In the genomic region with DNA sequence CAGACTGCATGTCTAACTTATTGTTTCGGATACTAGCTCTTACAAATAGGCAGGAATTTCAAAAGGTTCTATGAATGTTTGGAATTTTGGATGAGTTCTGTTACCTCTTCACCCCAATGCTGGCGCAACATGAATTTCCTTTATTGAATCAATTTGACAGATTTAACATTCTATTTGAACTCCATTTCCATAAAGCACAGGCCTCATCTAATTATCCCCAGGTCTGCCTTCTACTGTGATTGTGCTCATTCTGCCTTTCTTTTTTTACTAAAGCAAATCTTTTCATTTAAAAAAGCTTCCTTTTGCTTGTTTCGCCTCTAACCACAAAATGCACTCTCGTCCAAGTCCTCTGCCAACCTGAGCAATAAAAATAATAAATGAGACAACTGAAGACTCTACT, we compare ENCODE assay signal across 33 cellular contexts.
"Had no signal": no experiment of that assay in that cellular context is flagged by ENCODE, and none has a peak within 500 bp of the region (broad histone marks: within the 10 kb centered on the region; RNA-seq: fewer than 3 reads in every experiment).

No MANE protein-coding gene starts in this region.

- H3K9me3 ChIP-seq: adrenal gland had no signal

- H3K36me3 Mint-ChIP-seq: activated CD4-positive, alpha-beta memory T cell treated with anti-CD3 and anti-CD28 coated beads for 36 hours; activated naive CD4-positive, alpha-beta T cell treated with anti-CD3 and anti-CD28 coated beads, Interleukin-2, amount 50 U/mL, for 72 hours; activated naive CD8-positive, alpha-beta T cell treated with anti-CD3 and anti-CD28 coated beads for 36 hours; brain had no signal

- H3K27ac ChIP-seq: adrenal gland, VCaP had no signal

- H3K4me1 ChIP-seq: adrenal gland had no signal

- H3K27me3 Mint-ChIP-seq: activated B cell treated with CpG ODN at 0.5 μM for 24 hours; activated CD4-positive, alpha-beta memory T cell treated with anti-CD3 and anti-CD28 coated beads for 36 hours; activated CD4-positive, alpha-beta T cell treated with anti-CD3 and anti-CD28 coated beads, Interleukin-2, amount 10 ng/mL, durations not matched to agents 24 days and 14 days; activated CD8-positive, alpha-beta T cell treated with anti-CD3 and anti-CD28 coated beads for 36 hours; activated naive CD8-positive, alpha-beta T cell treated with anti-CD3 and anti-CD28 coated beads for 36 hours; activated T-helper 17 cell treated with anti-CD3 and anti-CD28 coated beads, Interleukin-2, amount 50 U/mL, for 72 hours; brain had no signal

- H3K4me3 Mint-ChIP-seq: activated B cell treated with CpG ODN at 0.5 μM for 24 hours; activated CD4-positive, alpha-beta memory T cell treated with anti-CD3 and anti-CD28 coated beads for 36 hours; activated CD4-positive, alpha-beta T cell treated with anti-CD3 and anti-CD28 coated beads, Interleukin-2, amount 10 ng/mL, durations not matched to agents 24 days and 14 days; activated CD8-positive, alpha-beta T cell treated with anti-CD3 and anti-CD28 coated beads for 36 hours; activated naive CD4-positive, alpha-beta T cell treated with anti-CD3 and anti-CD28 coated beads for 36 hours; activated naive CD8-positive, alpha-beta T cell treated with anti-CD3 and anti-CD28 coated beads for 36 hours; activated T-cell treated with anti-CD3 and anti-CD28 coated beads, Interleukin-2, amount 50 U/mL, for 4 hours; activated T-cell treated with anti-CD3 and anti-CD28 coated beads, Interleukin-2, amount 50 U/mL, for 72 hours; activated T-helper 1 cell treated with anti-CD3 and anti-CD28 coated beads, Interleukin-12 subunit alpha, Interleukin-12 subunit beta, Interleukin-2, Interleukin-4 antibody, amounts not matched to agents 30 ng/mL and 10 ng/mL and 1 ng/mL, durations not matched to agents 14 hours and 24 hours and 36 hours; activated T-helper 17 cell treated with anti-CD3 and anti-CD28 coated beads, Interleukin-2, amount 50 U/mL, for 72 hours; brain; T-helper 1 cell treated with Interleukin-12 subunit alpha and Interleukin-12 subunit beta and Interleukin-4 antibody, amounts not matched to agents 30 μg/mL and 1 μg/mL, for 36 hours; T-helper 2 cell treated with Interferon-gamma antibody and Interleukin-4, amounts not matched to agents 5 μg/mL and 100 μg/mL, for 36 hours had no signal

- H3K27ac Mint-ChIP-seq: activated B cell treated with CpG ODN at 0.5 μM for 24 hours; activated CD4-positive, alpha-beta memory T cell treated with anti-CD3 and anti-CD28 coated beads for 36 hours; activated CD4-positive, alpha-beta T cell treated with anti-CD3 and anti-CD28 coated beads, Interleukin-2, amount 10 ng/mL, durations not matched to agents 24 days and 14 days; activated CD8-positive, alpha-beta T cell treated with anti-CD3 and anti-CD28 coated beads for 36 hours; activated naive CD4-positive, alpha-beta T cell treated with anti-CD3 and anti-CD28 coated beads for 36 hours; activated naive CD4-positive, alpha-beta T cell treated with anti-CD3 and anti-CD28 coated beads, Interleukin-2, amount 50 U/mL, for 72 hours; activated naive CD8-positive, alpha-beta T cell treated with anti-CD3 and anti-CD28 coated beads for 36 hours; activated T-cell treated with anti-CD3 and anti-CD28 coated beads, Interleukin-2, amount 50 U/mL, for 72 hours; activated T-helper 1 cell treated with anti-CD3 and anti-CD28 coated beads, Interleukin-12 subunit alpha, Interleukin-12 subunit beta, Interleukin-2, Interleukin-4 antibody, amounts not matched to agents 30 ng/mL and 10 ng/mL and 1 ng/mL, durations not matched to agents 14 hours and 24 hours and 36 hours; activated T-helper 17 cell treated with anti-CD3 and anti-CD28 coated beads, Interleukin-2, amount 50 U/mL, for 72 hours; T-helper 1 cell treated with Interleukin-12 subunit alpha and Interleukin-12 subunit beta and Interleukin-4 antibody, amounts not matched to agents 30 μg/mL and 1 μg/mL, for 36 hours; T-helper 2 cell treated with Interferon-gamma antibody and Interleukin-4, amounts not matched to agents 5 μg/mL and 100 μg/mL, for 36 hours had no signal

- DNase-seq: activated B cell treated with CpG ODN at 0.5 μM for 24 hours; activated CD4-positive, alpha-beta memory T cell treated with anti-CD3 and anti-CD28 coated beads for 36 hours; activated CD4-positive, alpha-beta T cell treated with anti-CD3 and anti-CD28 coated beads for 4 hours; activated CD4-positive, alpha-beta T cell treated with anti-CD3 and anti-CD28 coated beads, Interleukin-2, amount 10 ng/mL, durations not matched to agents 24 days and 14 days; activated CD4-positive, alpha-beta T cell treated with anti-CD3 and anti-CD28 coated beads, Interleukin-2, amount 50 U/mL, for 1 hour; activated CD4-positive, alpha-beta T cell treated with anti-CD3 and anti-CD28 coated beads, Interleukin-2, amount 50 U/mL, for 4 hours; activated CD4-positive, CD25-positive, alpha-beta regulatory T cell treated with anti-CD3 and anti-CD28 coated beads, Interleukin-2, amount 50 U/mL, for 72 hours; activated CD8-positive, alpha-beta memory T cell treated with anti-CD3 and anti-CD28 coated beads, Interleukin-2, amount 50 U/mL, for 4 hours; activated CD8-positive, alpha-beta T cell treated with anti-CD3 and anti-CD28 coated beads for 36 hours; activated effector memory CD4-positive, alpha-beta T cell treated with anti-CD3 and anti-CD28 coated beads, Interleukin-2, amount 50 U/mL, for 16 hours; activated gamma-delta T cell treated with Interleukin-2 at 50 U/mL for 16 hours; activated naive CD4-positive, alpha-beta T cell; activated naive CD4-positive, alpha-beta T cell treated with anti-CD3 and anti-CD28 coated beads for 36 hours; activated naive CD4-positive, alpha-beta T cell treated with anti-CD3 and anti-CD28 coated beads, Interleukin-2, amount 50 U/mL, for 16 hours; activated naive CD8-positive, alpha-beta T cell treated with anti-CD3 and anti-CD28 coated beads for 36 hours; activated T-cell treated with anti-CD3 and anti-CD28 coated beads for 4 hours; activated T-cell treated with anti-CD3 and anti-CD28 coated beads, Interleukin-2, amount 50 U/mL, for 1 hour; activated T-cell treated with anti-CD3 and anti-CD28 coated beads, Interleukin-2, amount 50 U/mL, for 4 hours; activated T-cell treated with anti-CD3 and anti-CD28 coated beads, Interleukin-2, amount 50 U/mL, for 72 hours; adrenal gland; amniotic stem cell; aorta; central memory CD4-positive, alpha-beta T cell; T-helper 1 cell; T-helper 2 cell; T-helper 9 cell had no signal

- H3K27me3 ChIP-seq: adrenal gland had no signal

- H3K4me3 ChIP-seq: adrenal gland had no signal

- H3K9me3 Mint-ChIP-seq: activated B cell treated with CpG ODN at 0.5 μM for 24 hours; activated CD4-positive, alpha-beta memory T cell treated with anti-CD3 and anti-CD28 coated beads for 36 hours; activated CD4-positive, alpha-beta T cell treated with anti-CD3 and anti-CD28 coated beads, Interleukin-2, amount 10 ng/mL, durations not matched to agents 24 days and 14 days; activated CD8-positive, alpha-beta T cell treated with anti-CD3 and anti-CD28 coated beads for 36 hours; activated naive CD4-positive, alpha-beta T cell treated with anti-CD3 and anti-CD28 coated beads for 36 hours; activated naive CD8-positive, alpha-beta T cell treated with anti-CD3 and anti-CD28 coated beads for 36 hours; activated T-helper 1 cell treated with anti-CD3 and anti-CD28 coated beads, Interleukin-12 subunit alpha, Interleukin-12 subunit beta, Interleukin-2, Interleukin-4 antibody, amounts not matched to agents 30 ng/mL and 10 ng/mL and 1 ng/mL, durations not matched to agents 14 hours and 24 hours and 36 hours; activated T-helper 17 cell treated with anti-CD3 and anti-CD28 coated beads, Interleukin-2, amount 50 U/mL, for 72 hours; brain; T-helper 1 cell treated with Interleukin-12 subunit alpha and Interleukin-12 subunit beta and Interleukin-4 antibody, amounts not matched to agents 30 μg/mL and 1 μg/mL, for 36 hours had no signal

- H3K4me1 Mint-ChIP-seq: activated B cell treated with CpG ODN at 0.5 μM for 24 hours; activated CD4-positive, alpha-beta T cell treated with anti-CD3 and anti-CD28 coated beads, Interleukin-2, amount 10 ng/mL, durations not matched to agents 24 days and 14 days; activated naive CD8-positive, alpha-beta T cell treated with anti-CD3 and anti-CD28 coated beads for 36 hours; activated T-helper 17 cell treated with anti-CD3 and anti-CD28 coated beads, Interleukin-2, amount 50 U/mL, for 72 hours had no signal

- H3K36me3 ChIP-seq: adrenal gland had no signal
